In genomic region chr11:62575156-62575555, GRCh38 we compare ENCODE assay signal across 1 cellular context.
TF ChIP-seq lines count a peak whose summit lies in the region.

No MANE protein-coding gene starts in this region.

TF ChIP-seq in HepG2, 621 proteins besides CTCF, POLR2A, EP300 and RAD21 (continues in another document):
- peak; percentile 73; the same call in 1 of the 2 replicates for TF ChIP-seq ZC3H13 (CRISPR knock-in tag; IDR thresholded peaks at IDR 0.05)
- TF ChIP-seq ZNF549 (CRISPR knock-in tag; IDR thresholded peaks at IDR 0.05), result no peak
- no peak for TF ChIP-seq ZNF30 (CRISPR knock-in tag; IDR thresholded peaks at IDR 0.05)
- TF ChIP-seq FOXA1 (IDR thresholded peaks at IDR 0.05), result no peak
- no peak for TF ChIP-seq FOXA1 (CRISPR knock-in tag; IDR thresholded peaks at IDR 0.05)
- TF ChIP-seq ZNF17 (CRISPR knock-in tag; IDR thresholded peaks at IDR 0.05), result no peak
- no peak for TF ChIP-seq TBX2 (CRISPR knock-in tag; IDR thresholded peaks at IDR 0.05; ENCODE audit: borderline replicate concordance)
- TF ChIP-seq, protein P1, sequence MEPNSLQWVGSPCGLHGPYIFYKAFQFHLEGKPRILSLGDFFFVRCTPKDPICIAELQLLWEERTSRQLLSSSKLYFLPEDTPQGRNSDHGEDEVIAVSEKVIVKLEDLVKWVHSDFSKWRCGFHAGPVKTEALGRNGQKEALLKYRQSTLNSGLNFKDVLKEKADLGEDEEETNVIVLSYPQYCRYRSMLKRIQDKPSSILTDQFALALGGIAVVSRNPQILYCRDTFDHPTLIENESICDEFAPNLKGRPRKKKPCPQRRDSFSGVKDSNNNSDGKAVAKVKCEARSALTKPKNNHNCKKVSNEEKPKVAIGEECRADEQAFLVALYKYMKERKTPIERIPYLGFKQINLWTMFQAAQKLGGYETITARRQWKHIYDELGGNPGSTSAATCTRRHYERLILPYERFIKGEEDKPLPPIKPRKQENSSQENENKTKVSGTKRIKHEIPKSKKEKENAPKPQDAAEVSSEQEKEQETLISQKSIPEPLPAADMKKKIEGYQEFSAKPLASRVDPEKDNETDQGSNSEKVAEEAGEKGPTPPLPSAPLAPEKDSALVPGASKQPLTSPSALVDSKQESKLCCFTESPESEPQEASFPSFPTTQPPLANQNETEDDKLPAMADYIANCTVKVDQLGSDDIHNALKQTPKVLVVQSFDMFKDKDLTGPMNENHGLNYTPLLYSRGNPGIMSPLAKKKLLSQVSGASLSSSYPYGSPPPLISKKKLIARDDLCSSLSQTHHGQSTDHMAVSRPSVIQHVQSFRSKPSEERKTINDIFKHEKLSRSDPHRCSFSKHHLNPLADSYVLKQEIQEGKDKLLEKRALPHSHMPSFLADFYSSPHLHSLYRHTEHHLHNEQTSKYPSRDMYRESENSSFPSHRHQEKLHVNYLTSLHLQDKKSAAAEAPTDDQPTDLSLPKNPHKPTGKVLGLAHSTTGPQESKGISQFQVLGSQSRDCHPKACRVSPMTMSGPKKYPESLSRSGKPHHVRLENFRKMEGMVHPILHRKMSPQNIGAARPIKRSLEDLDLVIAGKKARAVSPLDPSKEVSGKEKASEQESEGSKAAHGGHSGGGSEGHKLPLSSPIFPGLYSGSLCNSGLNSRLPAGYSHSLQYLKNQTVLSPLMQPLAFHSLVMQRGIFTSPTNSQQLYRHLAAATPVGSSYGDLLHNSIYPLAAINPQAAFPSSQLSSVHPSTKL (CRISPR knock-in tag; IDR thresholded peaks at IDR 0.05), result no peak
- no peak for TF ChIP-seq DMAP1 (CRISPR knock-in tag; IDR thresholded peaks at IDR 0.05)
- TF ChIP-seq GTF2F1 (IDR thresholded peaks at IDR 0.05; ENCODE audit: low read length), result no peak
- TF ChIP-seq ZNF782 (CRISPR knock-in tag; IDR thresholded peaks at IDR 0.05; ENCODE audit: borderline replicate concordance), result no peak
- peak; percentile 71 for TF ChIP-seq RBFOX2 (IDR thresholded peaks at IDR 0.05; ENCODE audit: low read depth, low read length)
- no peak for TF ChIP-seq HDAC2 (CRISPR knock-in tag; IDR thresholded peaks at IDR 0.05)
- no peak for TF ChIP-seq PPARG (CRISPR knock-in tag; conservative IDR thresholded peaks at IDR 0.05)
- no peak for TF ChIP-seq NFE2 (CRISPR knock-in tag; IDR thresholded peaks at IDR 0.05)
- TF ChIP-seq ZNF570 (CRISPR knock-in tag; IDR thresholded peaks at IDR 0.05; ENCODE audit: borderline replicate concordance), result no peak
- no peak for TF ChIP-seq ZNF574 (CRISPR knock-in tag; IDR thresholded peaks at IDR 0.05)
- TF ChIP-seq ZNF230 (CRISPR knock-in tag; IDR thresholded peaks at IDR 0.05), result no peak
- no peak for TF ChIP-seq HNRNPH1 (optimal IDR thresholded peaks at IDR 0.05; ENCODE audit: low read depth, low read length)
- no peak for TF ChIP-seq CHD4 (IDR thresholded peaks at IDR 0.05; ENCODE audit: borderline replicate concordance, low read length)
- TF ChIP-seq, protein P2, sequence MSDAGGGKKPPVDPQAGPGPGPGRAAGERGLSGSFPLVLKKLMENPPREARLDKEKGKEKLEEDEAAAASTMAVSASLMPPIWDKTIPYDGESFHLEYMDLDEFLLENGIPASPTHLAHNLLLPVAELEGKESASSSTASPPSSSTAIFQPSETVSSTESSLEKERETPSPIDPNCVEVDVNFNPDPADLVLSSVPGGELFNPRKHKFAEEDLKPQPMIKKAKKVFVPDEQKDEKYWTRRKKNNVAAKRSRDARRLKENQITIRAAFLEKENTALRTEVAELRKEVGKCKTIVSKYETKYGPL (CRISPR knock-in tag; IDR thresholded peaks at IDR 0.05), result no peak
- no peak for TF ChIP-seq THAP11 (CRISPR knock-in tag; IDR thresholded peaks at IDR 0.05)
- no peak for TF ChIP-seq ZNF607 (CRISPR knock-in tag; IDR thresholded peaks at IDR 0.05; ENCODE audit: borderline replicate concordance)
- no peak for TF ChIP-seq MED8 (CRISPR knock-in tag; IDR thresholded peaks at IDR 0.05; ENCODE audit: insufficient replicate concordance)
- no peak for TF ChIP-seq ZBTB21 (CRISPR knock-in tag; IDR thresholded peaks at IDR 0.05)
- TF ChIP-seq NPAS2 (CRISPR knock-in tag; IDR thresholded peaks at IDR 0.05; ENCODE audit: borderline replicate concordance), result no peak
- TF ChIP-seq ATF1 (CRISPR knock-in tag; IDR thresholded peaks at IDR 0.05), result no peak
- TF ChIP-seq, protein P3, sequence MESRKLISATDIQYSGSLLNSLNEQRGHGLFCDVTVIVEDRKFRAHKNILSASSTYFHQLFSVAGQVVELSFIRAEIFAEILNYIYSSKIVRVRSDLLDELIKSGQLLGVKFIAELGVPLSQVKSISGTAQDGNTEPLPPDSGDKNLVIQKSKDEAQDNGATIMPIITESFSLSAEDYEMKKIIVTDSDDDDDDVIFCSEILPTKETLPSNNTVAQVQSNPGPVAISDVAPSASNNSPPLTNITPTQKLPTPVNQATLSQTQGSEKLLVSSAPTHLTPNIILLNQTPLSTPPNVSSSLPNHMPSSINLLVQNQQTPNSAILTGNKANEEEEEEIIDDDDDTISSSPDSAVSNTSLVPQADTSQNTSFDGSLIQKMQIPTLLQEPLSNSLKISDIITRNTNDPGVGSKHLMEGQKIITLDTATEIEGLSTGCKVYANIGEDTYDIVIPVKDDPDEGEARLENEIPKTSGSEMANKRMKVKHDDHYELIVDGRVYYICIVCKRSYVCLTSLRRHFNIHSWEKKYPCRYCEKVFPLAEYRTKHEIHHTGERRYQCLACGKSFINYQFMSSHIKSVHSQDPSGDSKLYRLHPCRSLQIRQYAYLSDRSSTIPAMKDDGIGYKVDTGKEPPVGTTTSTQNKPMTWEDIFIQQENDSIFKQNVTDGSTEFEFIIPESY (CRISPR knock-in tag; IDR thresholded peaks at IDR 0.05), result 0 out of 2 replicates have a peak, but pooled peaks have one; percentile 8
- TF ChIP-seq SMAD1 (CRISPR knock-in tag; IDR thresholded peaks at IDR 0.05; ENCODE audit: borderline replicate concordance, low read depth), result no peak
- TF ChIP-seq AGO1 (IDR thresholded peaks at IDR 0.05; ENCODE audit: low read depth, low read length, poor library complexity, severe bottlenecking), result no peak
- TF ChIP-seq JUND (CRISPR knock-in tag; IDR thresholded peaks at IDR 0.05), result no peak
- TF ChIP-seq NAIF1 (CRISPR knock-in tag; IDR thresholded peaks at IDR 0.05; ENCODE audit: borderline replicate concordance), result no peak
- TF ChIP-seq WIZ (CRISPR knock-in tag; IDR thresholded peaks at IDR 0.05), result no peak
- TF ChIP-seq, protein P4, sequence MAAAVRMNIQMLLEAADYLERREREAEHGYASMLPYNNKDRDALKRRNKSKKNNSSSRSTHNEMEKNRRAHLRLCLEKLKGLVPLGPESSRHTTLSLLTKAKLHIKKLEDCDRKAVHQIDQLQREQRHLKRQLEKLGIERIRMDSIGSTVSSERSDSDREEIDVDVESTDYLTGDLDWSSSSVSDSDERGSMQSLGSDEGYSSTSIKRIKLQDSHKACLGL (CRISPR knock-in tag; IDR thresholded peaks at IDR 0.05), result no peak
- no peak for TF ChIP-seq PHF5A (CRISPR knock-in tag; IDR thresholded peaks at IDR 0.05; ENCODE audit: low read depth, unreplicated experiment)
- no peak for TF ChIP-seq ZBTB3 (CRISPR knock-in tag; IDR thresholded peaks at IDR 0.05; ENCODE audit: borderline replicate concordance, low read depth)
- peak; percentile 82 for TF ChIP-seq HNRNPL (IDR thresholded peaks at IDR 0.05; ENCODE audit: low read depth, low read length)
- TF ChIP-seq ZNF12 (CRISPR knock-in tag; IDR thresholded peaks at IDR 0.05), result no peak
- 0 out of 2 replicates have a peak, but pooled peaks have one; percentile 15 for TF ChIP-seq SALL1 (CRISPR knock-in tag; IDR thresholded peaks at IDR 0.05)
- no peak for TF ChIP-seq SP2 (CRISPR knock-in tag; IDR thresholded peaks at IDR 0.05)
- TF ChIP-seq, protein P5, sequence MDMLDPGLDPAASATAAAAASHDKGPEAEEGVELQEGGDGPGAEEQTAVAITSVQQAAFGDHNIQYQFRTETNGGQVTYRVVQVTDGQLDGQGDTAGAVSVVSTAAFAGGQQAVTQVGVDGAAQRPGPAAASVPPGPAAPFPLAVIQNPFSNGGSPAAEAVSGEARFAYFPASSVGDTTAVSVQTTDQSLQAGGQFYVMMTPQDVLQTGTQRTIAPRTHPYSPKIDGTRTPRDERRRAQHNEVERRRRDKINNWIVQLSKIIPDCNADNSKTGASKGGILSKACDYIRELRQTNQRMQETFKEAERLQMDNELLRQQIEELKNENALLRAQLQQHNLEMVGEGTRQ (IDR thresholded peaks at IDR 0.05; ENCODE audit: low read depth, low read length), result no peak
- TF ChIP-seq, protein P5 (CRISPR knock-in tag; IDR thresholded peaks at IDR 0.05; ENCODE audit: borderline replicate concordance), result no peak
- no peak for TF ChIP-seq PHB2 (IDR thresholded peaks at IDR 0.05; ENCODE audit: partially characterized antibody)
- no peak for TF ChIP-seq ZNF441 (CRISPR knock-in tag; IDR thresholded peaks at IDR 0.05; ENCODE audit: borderline replicate concordance)
- TF ChIP-seq ZNF629 (CRISPR knock-in tag; conservative IDR thresholded peaks at IDR 0.05), result no peak
- TF ChIP-seq KLF12 (CRISPR knock-in tag; IDR thresholded peaks at IDR 0.05; ENCODE audit: borderline replicate concordance), result no peak
- TF ChIP-seq ZNF644 (CRISPR knock-in tag; IDR thresholded peaks at IDR 0.05; ENCODE audit: low read depth), result no peak
- no peak for TF ChIP-seq ZNF619 (CRISPR knock-in tag; IDR thresholded peaks at IDR 0.05)
- TF ChIP-seq MATR3 (CRISPR knock-in tag; IDR thresholded peaks at IDR 0.05), result no peak
- no peak for TF ChIP-seq ZNF292 (CRISPR knock-in tag; IDR thresholded peaks at IDR 0.05; ENCODE audit: borderline replicate concordance, low read depth)
- peak; percentile 7; the same call in 1 of the 2 replicates for TF ChIP-seq SP4 (CRISPR knock-in tag; IDR thresholded peaks at IDR 0.05)
- TF ChIP-seq LBX2 (CRISPR knock-in tag; IDR thresholded peaks at IDR 0.05; ENCODE audit: borderline replicate concordance), result no peak
- TF ChIP-seq ARNT2 (CRISPR knock-in tag; IDR thresholded peaks at IDR 0.05; ENCODE audit: low read depth), result no peak
- no peak for TF ChIP-seq ZNF703 (CRISPR knock-in tag; IDR thresholded peaks at IDR 0.05; ENCODE audit: borderline replicate concordance)
- TF ChIP-seq BCLAF1 (IDR thresholded peaks at IDR 0.05), result no peak
- TF ChIP-seq REL (CRISPR knock-in tag; conservative IDR thresholded peaks at IDR 0.05), result no peak
- TF ChIP-seq, protein P6, sequence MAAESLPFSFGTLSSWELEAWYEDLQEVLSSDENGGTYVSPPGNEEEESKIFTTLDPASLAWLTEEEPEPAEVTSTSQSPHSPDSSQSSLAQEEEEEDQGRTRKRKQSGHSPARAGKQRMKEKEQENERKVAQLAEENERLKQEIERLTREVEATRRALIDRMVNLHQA (CRISPR knock-in tag; IDR thresholded peaks at IDR 0.05), result no peak
- TF ChIP-seq, protein P7, sequence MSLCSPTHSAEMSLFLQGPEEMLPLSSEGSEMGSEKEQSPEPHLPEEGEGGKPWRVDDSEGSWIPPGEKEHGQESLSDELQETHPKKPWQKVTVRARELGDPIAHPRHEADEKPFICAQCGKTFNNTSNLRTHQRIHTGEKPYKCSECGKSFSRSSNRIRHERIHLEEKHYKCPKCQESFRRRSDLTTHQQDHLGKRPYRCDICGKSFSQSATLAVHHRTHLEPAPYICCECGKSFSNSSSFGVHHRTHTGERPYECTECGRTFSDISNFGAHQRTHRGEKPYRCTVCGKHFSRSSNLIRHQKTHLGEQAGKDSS (CRISPR knock-in tag; IDR thresholded peaks at IDR 0.05; ENCODE audit: borderline replicate concordance, low read depth), result no peak
- no peak for TF ChIP-seq U2AF1 (optimal IDR thresholded peaks at IDR 0.05; ENCODE audit: low read depth, low read length)
- TF ChIP-seq ZNF496 (CRISPR knock-in tag; IDR thresholded peaks at IDR 0.05; ENCODE audit: insufficient replicate concordance), result no peak
